ENCODE assay signal across 8 cellular contexts in genomic region chr2:109129356-109129920, GRCh38. TPM values are rescaled to one million over a fixed set of nuclear protein-coding genes. Genes with fewer than 3 reads are reported as not detected.
A peak's percentile ranks its signal among the peaks of the same experiment; 100 is the strongest.
DNase-seq lines count a peak whose midpoint lies in the region; ATAC-seq and TF ChIP-seq lines count a peak whose summit lies in the region.

No MANE protein-coding gene starts in this region.

- ATAC-seq in SK-N-SH treated with all-trans-retinoic acid at 6 μM for 48 hours (peak; percentile 10; the same call in 1 of the 3 replicates), GM21447 (IDR thresholded peaks at IDR 0.05; ENCODE audit: unreplicated experiment) (no peak)

- H3K4me3 ChIP-seq in suprapubic skin: peak overlapping the region; percentile 85

- TF ChIP-seq CTCF in suprapubic skin (IDR thresholded peaks at IDR 0.05): no peak

- no peak for TF ChIP-seq POLR2A in suprapubic skin (IDR thresholded peaks at IDR 0.05)

- H3K9me3 ChIP-seq in suprapubic skin: no peaks in the 10 kb centered on the region

- DNase-seq in activated T-cell treated with anti-CD3 and anti-CD28 coated beads for 1 hour (ENCODE audit: low read depth): peak; percentile 15
- no peak for DNase-seq in activated T-cell treated with anti-CD3 and anti-CD28 coated beads for 4 hours
- DNase-seq in ecto neural progenitor cell (ENCODE audit: low spot score): peak; percentile 62
- peak; percentile 46 to 59 for DNase-seq in lung microvascular endothelial cell (ENCODE audit: low read depth in 2 of 2)
- no peak for DNase-seq in suprapubic skin (ENCODE audit: low spot score in 2 of 2)
- no peak for DNase-seq in effector CD8-positive, alpha-beta T cell (lab: John Stamatoyannopoulos, UW)

- peaks cover 20% of the 10 kb centered on the region for H3K27me3 ChIP-seq in suprapubic skin

- peaks cover 41% of the 10 kb centered on the region for H3K4me1 ChIP-seq in suprapubic skin

- H3K36me3 ChIP-seq in suprapubic skin: no peaks in the 10 kb centered on the region

- no CpG with 5 or more reads among the region's 70 CpGs for WGBS in suprapubic skin

- no peak for TF ChIP-seq EP300 in suprapubic skin (IDR thresholded peaks at IDR 0.05)

- peak overlapping the region; percentile 73 for H3K27ac ChIP-seq in suprapubic skin

TF ChIP-seq in SK-N-SH treated with all-trans-retinoic acid at 6 μM for 48 hours, 23 proteins besides CTCF, POLR2A, EP300 and RAD21:
- no peak for TF ChIP-seq POU6F1 (CRISPR knock-in tag; IDR thresholded peaks at IDR 0.05; ENCODE audit: borderline replicate concordance, low read depth)
- no peak for TF ChIP-seq ARNTL (CRISPR knock-in tag; IDR thresholded peaks at IDR 0.05; ENCODE audit: borderline replicate concordance, low read depth)
- no peak for TF ChIP-seq TCF4 (CRISPR knock-in tag; IDR thresholded peaks at IDR 0.05; ENCODE audit: borderline replicate concordance)
- no peak for TF ChIP-seq BACH2 (CRISPR knock-in tag; IDR thresholded peaks at IDR 0.05; ENCODE audit: borderline replicate concordance)
- TF ChIP-seq TSHZ2 (CRISPR knock-in tag; IDR thresholded peaks at IDR 0.05): no peak
- no peak for TF ChIP-seq TOX (CRISPR knock-in tag; IDR thresholded peaks at IDR 0.05; ENCODE audit: borderline replicate concordance)
- no peak for TF ChIP-seq ISL1 (CRISPR knock-in tag; IDR thresholded peaks at IDR 0.05)

RNA-seq across cellular contexts. Expression of gene SH3RF3, which starts 0.4 kb away (rescaled TPM):
- 4.8 and 7.3 TPM in 2 replicates for total RNA-seq in lung microvascular endothelial cell
- total RNA-seq in suprapubic skin: 1 to 10 TPM; 2.2 to 6.1 (median 4.2) TPM

Comparison
In these comparisons a context has a peak if more than half of its experiments do, and no peak if none do; other contexts are left out.
1. DNase-seq: peak in activated T-cell treated with anti-CD3 and anti-CD28 coated beads for 1 hour (single experiment), ecto neural progenitor cell (single experiment) and lung microvascular endothelial cell (2 of 2); none in activated T-cell treated with anti-CD3 and anti-CD28 coated beads for 4 hours (single experiment), suprapubic skin (0 of 2) and effector CD8-positive, alpha-beta T cell (single experiment).